Comparison of ENCODE assay signal across 8 cellular contexts in the genomic region with DNA sequence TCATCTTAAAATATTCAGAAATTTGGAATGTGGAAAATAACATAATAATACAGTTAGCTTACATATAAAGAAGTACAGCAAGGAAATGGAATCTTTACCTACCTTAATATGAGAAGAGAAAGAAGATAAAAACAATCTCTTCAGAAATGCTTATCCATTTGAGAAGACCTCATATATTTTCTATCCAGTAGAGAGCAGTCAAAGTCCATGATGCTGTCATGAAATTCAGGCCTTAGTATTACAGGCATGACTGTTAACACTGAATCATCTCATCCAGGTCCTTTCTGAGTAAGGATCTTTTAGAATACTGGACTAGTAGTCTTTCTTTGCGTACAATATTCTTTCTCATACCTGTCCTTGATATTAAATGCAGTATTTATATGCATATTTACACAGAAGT.
A peak's percentile ranks its signal among the peaks of the same experiment; 100 is the strongest.
DNase-seq lines count a peak whose midpoint lies in the region; ATAC-seq, FAIRE-seq and TF ChIP-seq lines count a peak whose summit lies in the region.

No MANE protein-coding gene starts in this region.

- H3K4me3 Mint-ChIP-seq in Calu3 (ENCODE audit: low read depth, unreplicated experiment): no peak overlapping the region

- H3K36me3 Mint-ChIP-seq in Calu3 (ENCODE audit: insufficient read depth, unreplicated experiment): no peaks in the 10 kb centered on the region

- no peaks in the 10 kb centered on the region for H3K4me1 ChIP-seq in pancreas

- no peaks in the 10 kb centered on the region for H3K27me3 Mint-ChIP-seq in Calu3 (ENCODE audit: unreplicated experiment)

- H3K27ac ChIP-seq in pancreas (no peak overlapping the region), coronary artery (no peak overlapping the region)

- intact Hi-C loops in Calu3 (cut with micrococcal nuclease; ENCODE audit: unreplicated experiment): loop anchor here (1.0 to 5.0 kb wide), 3 partner anchors 166 to 795 kb away; no protein-coding TSS in a partner anchor
- intact Hi-C loops in pancreas (cut with DNase I): loop anchor here in 1 of 3 donors (10.0 kb wide), 1 partner anchor 795 kb away; the partner anchor contains the start of gene COL12A1

- H3K27me3 ChIP-seq in pancreas: no peaks in the 10 kb centered on the region

- ATAC-seq in GM19467 (IDR thresholded peaks at IDR 0.05; ENCODE audit: unreplicated experiment): peak; percentile 77
- peak; percentile 73 to 91 (median 85) for ATAC-seq in pancreas
- no peak for ATAC-seq in HG03457 (IDR thresholded peaks at IDR 0.05; ENCODE audit: unreplicated experiment)

- peak; percentile 28 for TF ChIP-seq CTCF in Calu3 (IDR thresholded peaks at IDR 0.05; ENCODE audit: unreplicated experiment)
- peak in 2 of 4 donors; percentile 23 to 27 for TF ChIP-seq CTCF in pancreas (IDR thresholded peaks at IDR 0.05)
- TF ChIP-seq CTCF in coronary artery (IDR thresholded peaks at IDR 0.05): no peak

- H3K9me3 Mint-ChIP-seq in Calu3 (ENCODE audit: low read depth, unreplicated experiment): no peaks in the 10 kb centered on the region

- CTCF ChIA-PET in Calu3 (lab: Charles Lee): interaction anchor here (1.0 to 1.8 kb wide), 7 partner anchors 23 to 799 kb away, joined by 3 to 12 read pairs (median 4); partner anchors contain the start of gene COL12A1

- FAIRE-seq in pancreas (lab: Jason Lieb, UNC): peak; percentile 70

- 0% methylated on average over 1 of the region's 1 CpG for WGBS in pancreas, 2 donors

- H3K36me3 ChIP-seq in pancreas: no peaks in the 10 kb centered on the region

- H3K4me3 ChIP-seq in pancreas (no peak overlapping the region), coronary artery (no peak overlapping the region)

- H3K9me3 ChIP-seq in pancreas: no peaks in the 10 kb centered on the region

- peaks cover 9% of the 10 kb centered on the region for H3K4me1 Mint-ChIP-seq in Calu3 (ENCODE audit: low read depth, unreplicated experiment)

- no TSS peak for BruUV-seq in Calu3 (replicated peaks; lab: Mats Ljungman, UMichigan)

- no peak overlapping the region for H3K27ac Mint-ChIP-seq in Calu3 (ENCODE audit: unreplicated experiment)

- no peak for DNase-seq in Calu3
- DNase-seq in HuH-7 (ENCODE audit: low spot score): peak; percentile 7
- peak; percentile 36 for DNase-seq in dermis blood vessel endothelial cell
- no peak for DNase-seq in pancreas
- no peak for DNase-seq in coronary artery (ENCODE audit: low spot score)
- no peak for DNase-seq in activated gamma-delta T cell treated with Interleukin-2 at 50 U/mL for 16 hours

Comparison
In these comparisons a context has a peak if more than half of its experiments do, and no peak if none do; other contexts are left out.
1. DNase-seq: peak in HuH-7 (single experiment) and dermis blood vessel endothelial cell (single experiment); none in Calu3 (single experiment), pancreas (0 of 6), coronary artery (single experiment) and activated gamma-delta T cell treated with Interleukin-2 at 50 U/mL for 16 hours (single experiment).